In the genomic region with DNA sequence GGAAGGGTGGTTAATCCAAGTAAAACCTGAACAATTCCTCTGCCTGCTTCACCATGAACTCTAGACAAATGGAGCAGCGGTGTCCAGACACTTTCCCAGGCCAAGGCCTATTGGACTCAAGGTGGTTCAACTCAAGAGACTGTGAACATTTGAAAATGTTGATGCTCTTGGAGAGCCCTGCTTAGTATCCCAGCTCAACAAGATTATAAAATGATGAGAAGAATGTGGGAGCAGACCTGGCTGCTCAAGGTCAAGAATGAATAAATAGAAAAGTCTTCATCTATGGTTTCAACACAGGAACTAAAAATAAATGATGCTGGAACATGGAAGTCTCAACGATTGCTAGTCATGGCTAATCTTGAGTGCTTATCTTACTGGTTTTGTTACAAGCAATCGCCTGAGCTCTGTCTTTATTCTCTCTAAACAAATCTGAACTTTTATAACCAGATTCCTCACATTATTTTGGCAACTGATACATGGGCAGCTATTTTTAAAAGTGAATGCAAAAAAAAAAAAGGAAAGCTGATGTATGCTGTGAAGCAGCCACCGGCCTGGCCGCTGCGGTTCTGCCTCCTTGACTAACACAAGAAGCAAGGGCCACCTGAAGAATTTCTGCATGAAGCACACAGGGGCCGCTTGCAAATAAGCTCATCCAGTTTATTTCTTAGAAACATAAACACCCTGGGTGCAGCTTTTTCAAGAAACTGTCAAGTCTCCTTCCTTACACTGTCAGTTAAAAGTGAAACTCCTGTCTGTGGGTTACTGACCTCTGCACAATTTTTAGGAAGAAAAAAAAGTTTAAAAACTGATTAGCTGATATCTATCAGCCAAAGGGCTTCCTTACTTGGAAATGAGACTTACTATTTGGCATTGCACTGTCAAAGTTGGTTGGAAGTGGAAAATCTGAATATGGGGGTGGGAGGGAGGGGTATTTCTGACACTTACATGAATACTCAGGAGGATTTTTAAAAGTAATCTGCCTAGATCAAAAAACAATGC, we compare ENCODE assay signal across 8 cellular contexts.
A peak's percentile ranks its signal among the peaks of the same experiment; 100 is the strongest.
DNase-seq lines count a peak whose midpoint lies in the region; ATAC-seq and TF ChIP-seq lines count a peak whose summit lies in the region.

No MANE protein-coding gene starts in this region.

- DNase-seq in CD1c-positive myeloid dendritic cell (ENCODE audit: extremely low spot score) (peak; percentile 36), NAMALWA (ENCODE audit: low spot score) (peak; percentile 18), ovary (peak in 3 of 5 donors; percentile 41 to 52 (median 47)), HuH-7 (ENCODE audit: low spot score) (no peak), BE2C (no peak), islet precursor cell (no peak)

- H3K36me3 ChIP-seq in ovary (no peaks in the 10 kb centered on the region), BE2C (no peaks in the 10 kb centered on the region)

- intact Hi-C loops in ovary (cut with DNase I), result loop anchor here in 1 of 4 donors (10.0 kb wide), 1 partner anchor 63 kb away; no protein-coding TSS in a partner anchor

- H3K4me1 ChIP-seq in ovary (ENCODE audit: insufficient read depth) (peaks cover 3% of the 10 kb centered on the region), BE2C (no peaks in the 10 kb centered on the region)

- TF ChIP-seq EP300 in ovary (IDR thresholded peaks at IDR 0.05), result no peak

- no peak for TF ChIP-seq POLR2A in ovary (IDR thresholded peaks at IDR 0.05)

- peak overlapping the region; percentile 24 for H3K4me3 ChIP-seq in ovary
- H3K4me3 ChIP-seq in BE2C (ENCODE audit: low read depth, low read length), result no peak overlapping the region

- ATAC-seq in GM18907 (IDR thresholded peaks at IDR 0.05; ENCODE audit: unreplicated experiment), result no peak

- H3K27me3 ChIP-seq in ovary (no peaks in the 10 kb centered on the region), BE2C (no peaks in the 10 kb centered on the region)

- H3K9me3 ChIP-seq in ovary (no peaks in the 10 kb centered on the region), BE2C (no peaks in the 10 kb centered on the region)

- no peak for TF ChIP-seq CTCF in ovary (IDR thresholded peaks at IDR 0.05)
- no peak for TF ChIP-seq CTCF in BE2C (IDR thresholded peaks at IDR 0.05; ENCODE audit: low read depth, low read length)

- H3K27ac ChIP-seq in cingulate gyrus (ENCODE audit: low read depth, low read length) (peak overlapping the region; percentile 47), ovary (peak overlapping the region in 1 of 2 donors; percentile 43)

- 8 to 11% (median 9%) methylated on average over 7 of the region's 7 CpGs for WGBS in ovary, 3 donors

Comparison
In these comparisons a context has a peak if more than half of its experiments do, and no peak if none do; other contexts are left out.
1. DNase-seq: peak in CD1c-positive myeloid dendritic cell (single experiment), NAMALWA (single experiment) and ovary (3 of 5); none in HuH-7 (single experiment), BE2C (single experiment) and islet precursor cell (single experiment).